Comparison of ENCODE assay signal across 19 cellular contexts in genomic region chr10:5893321-5893720, GRCh38. TPM values are rescaled to one million over a fixed set of nuclear protein-coding genes. Genes with fewer than 3 reads are reported as not detected.
DNase-seq lines count a peak whose midpoint lies in the region; ATAC-seq, FAIRE-seq and TF ChIP-seq lines count a peak whose summit lies in the region.
"Had no signal": no experiment of that assay in that cellular context is flagged by ENCODE, and none has a peak within 500 bp of the region (broad histone marks: within the 10 kb centered on the region; RNA-seq: fewer than 3 reads in every experiment).

No MANE protein-coding gene starts in this region.

- 25 to 39% methylated on average over 2 of the region's 2 CpGs for WGBS in heart right ventricle, 2 donors

- H3K36me3 Mint-ChIP-seq in T-helper 17 cell (ENCODE audit: low read depth): peaks cover 2% of the 10 kb centered on the region

- H3K27me3 ChIP-seq in heart right ventricle (no peaks in the 10 kb centered on the region), endothelial cell of umbilical vein (ENCODE audit: control insufficient read depth in 2 of 2, insufficient read depth in 2 of 2, low read length in 2 of 2) (no peaks in the 10 kb centered on the region), gastrocnemius medialis (no peaks in the 10 kb centered on the region)

- H3K27ac ChIP-seq in heart right ventricle: peak overlapping the region in 8 of 10 donors; percentile 1 to 95 (median 90)
- no peak overlapping the region for H3K27ac ChIP-seq in endothelial cell of umbilical vein (ENCODE audit: insufficient read depth, low read depth, low read length)
- H3K27ac ChIP-seq in gastrocnemius medialis: peak overlapping the region in 3 of 4 donors; percentile 77 to 87 (median 86)
- H3K27ac ChIP-seq: A549 had no signal

- H3K27ac Mint-ChIP-seq in T-helper 17 cell: peak overlapping the region; percentile 92

- CTCF ChIA-PET in endothelial cell of umbilical vein (lab: Charles Lee): no interaction called here

- in situ Hi-C loops in gastrocnemius medialis (cut with MboI; ENCODE audit: low sequenced_read_pairs in 4 of 4): no loop called here

- DNase-seq in heart right ventricle (no peak), Right ventricle myocardium superior (no peak), T-helper 17 cell (no peak), endothelial cell of umbilical vein (ENCODE audit: low read depth, low spot score) (peak; percentile 83), gastrocnemius medialis (no peak), NCI-H2196 (lab: John Stamatoyannopoulos, UW; ENCODE audit: unreplicated experiment) (no peak), anterior cingulate cortex (lab: John Stamatoyannopoulos, UW) (no peak)
- DNase-seq: DMS79 treated with DMSO at 0.1 percent for 48 hours, HCEC 1CT, Kasumi-1, NCI-H1417, NCI-H2029, NCI-H2171 treated with DMSO at 0.1 percent for 48 hours, NCI-H510A had no signal

- H3K4me3 ChIP-seq in heart right ventricle: no peak overlapping the region
- no peak overlapping the region for H3K4me3 ChIP-seq in endothelial cell of umbilical vein (replicated peaks in 1 of 3; ENCODE audit: insufficient read depth in 1 of 3, low read depth in 1 of 3, low read length in 3 of 3)
- no peak overlapping the region for H3K4me3 ChIP-seq in gastrocnemius medialis
- H3K4me3 ChIP-seq: A549 had no signal

- no peaks in the 10 kb centered on the region for H3K27me3 Mint-ChIP-seq in T-helper 17 cell

- H3K4me3 Mint-ChIP-seq in T-helper 17 cell: no peak overlapping the region
- H3K4me3 Mint-ChIP-seq: CD14-positive monocyte had no signal

- BruUV-seq in endothelial cell of umbilical vein (replicated peaks; lab: Mats Ljungman, UMichigan): no TSS peak

- intact Hi-C loops in heart right ventricle (cut with DNase I) (loop anchor here in 2 of 10 donors (5.0 kb wide), 1 partner anchor 81 kb away; the partner anchor contains the start of gene GDI2 (in 2 of the 2)), Right ventricle myocardium superior (cut with DNase I) (no loop called here), endothelial cell of umbilical vein (cut with micrococcal nuclease) (loop anchor here (5.0 kb wide), 2 partner anchors 84 to 194 kb away; partner anchors contain the start of genes IL15RA and RBM17), gastrocnemius medialis (cut with DNase I; ENCODE audit: low total_unique reads) (loop anchor here (5.0 kb wide), 1 partner anchor 194 kb away; the partner anchor contains the start of gene RBM17)

- H2AFZ ChIP-seq in endothelial cell of umbilical vein (ENCODE audit: low read depth, low read length): no peak overlapping the region

- peaks cover 51% of the 10 kb centered on the region for H3K4me1 Mint-ChIP-seq in T-helper 17 cell

- no peak for TF ChIP-seq CTCF in heart right ventricle (IDR thresholded peaks at IDR 0.05)
- TF ChIP-seq CTCF in endothelial cell of umbilical vein (IDR thresholded peaks at IDR 0.05; ENCODE audit: extremely low read depth in 1 of 2, insufficient read depth in 1 of 2, low read depth in 1 of 2, low read length in 2 of 2): no peak
- no peak for TF ChIP-seq CTCF in gastrocnemius medialis (IDR thresholded peaks at IDR 0.05 in 4 of 5, conservative IDR thresholded peaks at IDR 0.05 in 1 of 5)

- H3K36me3 ChIP-seq in heart right ventricle (peaks cover 0 to 50% (median 6%) of the 10 kb centered on the region in 9 donors), endothelial cell of umbilical vein (ENCODE audit: control insufficient read depth in 2 of 2, extremely low read depth in 1 of 2, insufficient read depth in 2 of 2, low read length in 2 of 2) (peaks cover 10 to 11% of the 10 kb centered on the region in 2 experiments), gastrocnemius medialis (peaks cover 0 to 27% of the 10 kb centered on the region in 2 donors)

- H3K4me1 ChIP-seq in heart right ventricle (peaks cover 0 to 77% (median 57%) of the 10 kb centered on the region in 9 donors), endothelial cell of umbilical vein (ENCODE audit: control insufficient read depth, extremely low read depth, insufficient read depth, low read length) (peaks cover 35% of the 10 kb centered on the region), gastrocnemius medialis (peaks cover 30 to 33% of the 10 kb centered on the region in 2 donors)

- peak; percentile 24 for TF ChIP-seq POLR2A in endothelial cell of umbilical vein (IDR thresholded peaks at IDR 0.05; ENCODE audit: low read depth, low read length)
- no peak for TF ChIP-seq POLR2A in gastrocnemius medialis (IDR thresholded peaks at IDR 0.05)

- no peaks in the 10 kb centered on the region for H4K20me1 ChIP-seq in endothelial cell of umbilical vein (replicated peaks; ENCODE audit: control insufficient read depth, extremely low read depth, insufficient read depth, low read length)

- ATAC-seq in heart right ventricle: no peak
- no peak for ATAC-seq in Right ventricle myocardium superior (ENCODE audit: poor library complexity)
- ATAC-seq in T-helper 17 cell: no peak
- ATAC-seq in gastrocnemius medialis: no peak
- ATAC-seq in GM21526 (IDR thresholded peaks at IDR 0.05; ENCODE audit: low FRiP score, unreplicated experiment): no peak
- ATAC-seq: A549 had no signal

- POLR2A ChIA-PET in endothelial cell of umbilical vein (lab: Charles Lee): interaction anchor here (0.6 kb wide), 1 partner anchor 82 kb away, joined by 4 read pairs; no protein-coding TSS in a partner anchor

- FAIRE-seq in endothelial cell of umbilical vein (lab: Jason Lieb, UNC): no peak
- FAIRE-seq: A549, G401.6, GM12891 had no signal

- dilution Hi-C loops in endothelial cell of umbilical vein (cut with MboI; ENCODE audit: extremely low pct_ligation_motif_present, low sequenced_read_pairs): no loop called here

- H3K9me3 ChIP-seq in heart right ventricle (peaks cover 0 to 8% (median 3%) of the 10 kb centered on the region in 11 donors), T-helper 17 cell (ENCODE audit: control insufficient read depth, low read length, poor library complexity, severe bottlenecking) (no peaks in the 10 kb centered on the region), endothelial cell of umbilical vein (replicated peaks; ENCODE audit: control insufficient read depth, insufficient read depth, low read length) (no peaks in the 10 kb centered on the region), gastrocnemius medialis (no peaks in the 10 kb centered on the region)
- H3K9me3 ChIP-seq: A549 had no signal

- H3K9ac ChIP-seq in endothelial cell of umbilical vein (replicated peaks; ENCODE audit: extremely low read depth, insufficient read depth, low read length): no peak overlapping the region

- peaks cover 59% of the 10 kb centered on the region for H3K79me2 ChIP-seq in endothelial cell of umbilical vein (ENCODE audit: control insufficient read depth, insufficient read depth, low read length)

- H3K9me1 ChIP-seq in endothelial cell of umbilical vein (replicated peaks; ENCODE audit: control insufficient read depth, extremely low read depth, insufficient read depth, low read length): no peaks in the 10 kb centered on the region

- peak overlapping the region; percentile 24 for H3K4me2 ChIP-seq in endothelial cell of umbilical vein (ENCODE audit: insufficient read depth, low read length)
- H3K4me2 ChIP-seq: A549 had no signal

TF ChIP-seq in endothelial cell of umbilical vein, 7 proteins besides CTCF, POLR2A, EP300 and RAD21:
- no peak for TF ChIP-seq POLR2AphosphoS5 (IDR thresholded peaks at IDR 0.05; ENCODE audit: insufficient read depth, low read depth, low read length)
- TF ChIP-seq MAX (IDR thresholded peaks at IDR 0.05; ENCODE audit: insufficient read depth, insufficient read length): no peak
- no peak for TF ChIP-seq EZH2 (IDR thresholded peaks at IDR 0.05; ENCODE audit: borderline replicate concordance, low read depth, low read length, severe bottlenecking)
- no peak for TF ChIP-seq GATA2 (IDR thresholded peaks at IDR 0.05; ENCODE audit: insufficient read depth, insufficient read length, low read depth, low read length)
- TF ChIP-seq MYC (IDR thresholded peaks at IDR 0.05; ENCODE audit: low read depth, low read length): no peak
- TF ChIP-seq JUN (IDR thresholded peaks at IDR 0.05; ENCODE audit: borderline replicate concordance, insufficient read depth, insufficient read length, low read depth): no peak
- no peak for TF ChIP-seq FOS (IDR thresholded peaks at IDR 0.05; ENCODE audit: borderline replicate concordance, insufficient read depth, low read length)

RNA-seq across cellular contexts. Expression of gene FBH1, which starts 3.3 kb away (rescaled TPM):
- total RNA-seq in heart right ventricle: 100 to 1,000 TPM in 1 of 10 donors, 10 to 100 TPM in 9; 57.8 to 134 (median 76.0) TPM
- 10 to 100 TPM; 59.1 to 91.9 TPM for polyA plus RNA-seq in heart right ventricle
- total RNA-seq in Right ventricle myocardium superior: 83.0 TPM
- total RNA-seq in T-helper 17 cell: 10 to 100 TPM; 51.6 to 69.0 TPM
- 86.1 and 97.0 TPM in 2 replicates for total RNA-seq in endothelial cell of umbilical vein
- polyA plus RNA-seq in endothelial cell of umbilical vein: 66.1 and 71.4 TPM in 2 replicates
- polyA plus RNA-seq in endothelial cell of umbilical vein (2011; cell fraction: cytosol; rRNA removed): 81.4 and 81.8 TPM in 2 replicates
- polyA plus RNA-seq in endothelial cell of umbilical vein (2011; cell fraction: nucleus; rRNA removed): 185 and 232 TPM in 2 replicates
- polyA plus RNA-seq in endothelial cell of umbilical vein (2012): 61.8 and 67.5 TPM in 2 replicates
- 205 and 241 TPM in 2 replicates for polyA minus RNA-seq in endothelial cell of umbilical vein
- polyA minus RNA-seq in endothelial cell of umbilical vein (2011; cell fraction: cytosol; rRNA and poly(A)+ RNA removed): 29.7 TPM
- 91.8 and 125 TPM in 2 replicates for polyA minus RNA-seq in endothelial cell of umbilical vein (2011; cell fraction: nucleus; rRNA and poly(A)+ RNA removed)
- 10 to 100 TPM; 62.6 to 96.9 (median 68.2) TPM for total RNA-seq in gastrocnemius medialis

RNA-seq across cellular contexts. Expression of gene ANKRD16, which starts 3.6 kb away (rescaled TPM):
- total RNA-seq in heart right ventricle: 1 to 10 TPM; 2.2 to 3.9 (median 3.4) TPM
- polyA plus RNA-seq in heart right ventricle: 1 to 10 TPM; 3.0 to 3.8 TPM
- 2.4 TPM for total RNA-seq in Right ventricle myocardium superior
- 1 to 10 TPM; 3.2 to 4.0 TPM for total RNA-seq in T-helper 17 cell
- total RNA-seq in endothelial cell of umbilical vein: 4.4 and 6.9 TPM in 2 replicates
- 8.0 and 9.4 TPM in 2 replicates for polyA plus RNA-seq in endothelial cell of umbilical vein
- 6.6 and 7.4 TPM in 2 replicates for polyA plus RNA-seq in endothelial cell of umbilical vein (2011; cell fraction: cytosol; rRNA removed)
- 8.2 and 10.5 TPM in 2 replicates for polyA plus RNA-seq in endothelial cell of umbilical vein (2011; cell fraction: nucleus; rRNA removed)
- 4.1 and 4.6 TPM in 2 replicates for polyA plus RNA-seq in endothelial cell of umbilical vein (2012)
- 14.9 and 29.1 TPM in 2 replicates for polyA minus RNA-seq in endothelial cell of umbilical vein
- 5.6 TPM for polyA minus RNA-seq in endothelial cell of umbilical vein (2011; cell fraction: cytosol; rRNA and poly(A)+ RNA removed)
- 7.4 and 8.0 TPM in 2 replicates for polyA minus RNA-seq in endothelial cell of umbilical vein (2011; cell fraction: nucleus; rRNA and poly(A)+ RNA removed)
- total RNA-seq in gastrocnemius medialis: 1 to 10 TPM; 1.4 to 5.4 (median 3.8) TPM
